1 cellular context compared by ENCODE assay signal in the genomic region with DNA sequence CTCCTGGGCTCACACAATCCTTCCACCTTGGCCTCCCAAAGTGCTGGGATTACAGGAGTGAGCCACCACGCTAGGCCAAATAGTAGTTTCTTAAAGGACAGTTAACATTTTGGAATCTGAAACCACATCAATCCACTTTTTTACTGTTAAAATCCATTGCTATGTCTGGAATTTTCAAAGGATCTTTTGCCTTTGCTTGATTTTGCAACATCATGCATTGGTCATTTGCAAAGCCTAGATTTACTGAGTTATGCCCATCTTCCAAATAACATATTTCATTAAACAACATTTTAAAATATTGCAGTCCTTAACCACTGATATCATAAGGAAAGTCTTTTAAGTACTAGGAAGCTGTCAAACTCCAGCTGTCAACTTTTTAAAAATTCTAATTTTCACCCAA.
TF ChIP-seq lines count a peak whose summit lies in the region.

No MANE protein-coding gene starts in this region.

TF ChIP-seq in HepG2, 621 proteins besides CTCF, POLR2A, EP300 and RAD21:
- TF ChIP-seq ZNF597 (CRISPR knock-in tag; IDR thresholded peaks at IDR 0.05) (no peak), ARID5B (CRISPR knock-in tag; IDR thresholded peaks at IDR 0.05) (no peak), TAF15 (IDR thresholded peaks at IDR 0.05; ENCODE audit: low read depth, low read length, poor library complexity, severe bottlenecking) (no peak), KDM1A (CRISPR knock-in tag; IDR thresholded peaks at IDR 0.05) (no peak), ARNT2 (CRISPR knock-in tag; IDR thresholded peaks at IDR 0.05; ENCODE audit: low read depth) (no peak), GLI4 (CRISPR knock-in tag; IDR thresholded peaks at IDR 0.05; ENCODE audit: borderline replicate concordance) (no peak), NFKBIZ (CRISPR knock-in tag; IDR thresholded peaks at IDR 0.05) (no peak), NCOA2 (CRISPR knock-in tag; IDR thresholded peaks at IDR 0.05) (no peak)
- TF ChIP-seq, protein P1, sequence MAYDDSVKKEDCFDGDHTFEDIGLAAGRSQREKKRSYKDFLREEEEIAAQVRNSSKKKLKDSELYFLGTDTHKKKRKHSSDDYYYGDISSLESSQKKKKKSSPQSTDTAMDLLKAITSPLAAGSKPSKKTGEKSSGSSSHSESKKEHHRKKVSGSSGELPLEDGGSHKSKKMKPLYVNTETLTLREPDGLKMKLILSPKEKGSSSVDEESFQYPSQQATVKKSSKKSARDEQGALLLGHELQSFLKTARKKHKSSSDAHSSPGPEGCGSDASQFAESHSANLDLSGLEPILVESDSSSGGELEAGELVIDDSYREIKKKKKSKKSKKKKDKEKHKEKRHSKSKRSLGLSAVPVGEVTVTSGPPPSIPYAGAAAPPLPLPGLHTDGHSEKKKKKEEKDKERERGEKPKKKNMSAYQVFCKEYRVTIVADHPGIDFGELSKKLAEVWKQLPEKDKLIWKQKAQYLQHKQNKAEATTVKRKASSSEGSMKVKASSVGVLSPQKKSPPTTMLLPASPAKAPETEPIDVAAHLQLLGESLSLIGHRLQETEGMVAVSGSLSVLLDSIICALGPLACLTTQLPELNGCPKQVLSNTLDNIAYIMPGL (CRISPR knock-in tag; IDR thresholded peaks at IDR 0.05; ENCODE audit: borderline replicate concordance in 1 of 2, low read depth in 1 of 2), result no peak
